Comparison of ENCODE assay signal across 8 cellular contexts in genomic region chr4:5710065-5710961, GRCh38. TPM values are rescaled to one million over a fixed set of nuclear protein-coding genes. Genes with fewer than 3 reads are reported as not detected.
A peak's percentile ranks its signal among the peaks of the same experiment; 100 is the strongest.
DNase-seq lines count a peak whose midpoint lies in the region; ATAC-seq and TF ChIP-seq lines count a peak whose summit lies in the region.

No MANE protein-coding gene starts in this region.

- no peak overlapping the region for H2AFZ ChIP-seq in Karpas-422 (ENCODE audit: low read length)

- H3K27me3 Mint-ChIP-seq in CD8-positive, alpha-beta memory T cell = peaks cover 32 to 42% of the 10 kb centered on the region in 2 donors
- no peaks in the 10 kb centered on the region for H3K27me3 Mint-ChIP-seq in type B pancreatic cell

- peaks cover 10 to 18% (median 17%) of the 10 kb centered on the region in 3 donors for H3K4me1 Mint-ChIP-seq in CD8-positive, alpha-beta memory T cell
- H3K4me1 Mint-ChIP-seq in type B pancreatic cell (ENCODE audit: unreplicated experiment) = peaks cover 32% of the 10 kb centered on the region

- H3K79me2 ChIP-seq in Karpas-422 (ENCODE audit: low read length) = no peaks in the 10 kb centered on the region

- H3K27me3 ChIP-seq in CD8-positive, alpha-beta memory T cell (ENCODE audit: insufficient read depth, low read length, poor library complexity, severe bottlenecking) = peaks cover 3% of the 10 kb centered on the region
- H3K27me3 ChIP-seq in Karpas-422 (ENCODE audit: low read length) = no peaks in the 10 kb centered on the region

- H3K9me2 ChIP-seq in Karpas-422 (replicated peaks; ENCODE audit: insufficient read depth, low read length) = no peaks in the 10 kb centered on the region

- TF ChIP-seq CTCF in type B pancreatic cell (conservative IDR thresholded peaks at IDR 0.05) = peak; percentile 73

- peak overlapping the region; percentile 71 to 82 (median 76) for H3K4me3 Mint-ChIP-seq in CD8-positive, alpha-beta memory T cell
- H3K4me3 Mint-ChIP-seq in type B pancreatic cell = peak overlapping the region; percentile 92

- H3K9ac ChIP-seq in Karpas-422 (ENCODE audit: low read length) = no peak overlapping the region

- POLR2A ChIA-PET in CD8-positive, alpha-beta memory T cell (lab: Charles Lee) = no interaction called here

- H3K4me1 ChIP-seq in CD8-positive, alpha-beta memory T cell (ENCODE audit: insufficient read depth, low read length) = no peaks in the 10 kb centered on the region
- peaks cover 8% of the 10 kb centered on the region; the same call in 1 of the 2 replicates for H3K4me1 ChIP-seq in Karpas-422 (ENCODE audit: low read length)

- no peaks in the 10 kb centered on the region for H3K36me3 ChIP-seq in CD8-positive, alpha-beta memory T cell (ENCODE audit: insufficient read depth, low read length)
- no peaks in the 10 kb centered on the region for H3K36me3 ChIP-seq in Karpas-422 (ENCODE audit: insufficient read depth, low read length)

- peak overlapping the region in 6 of 8 donors; percentile 2 to 93 (median 40) for H3K27ac Mint-ChIP-seq in CD8-positive, alpha-beta memory T cell
- peak overlapping the region; percentile 86 for H3K27ac Mint-ChIP-seq in type B pancreatic cell

- DNase-seq in CD8-positive, alpha-beta memory T cell = no peak
- DNase-seq in Karpas-422 = no peak
- DNase-seq in caudate nucleus (lab: John Stamatoyannopoulos, UW) = no peak
- no peak for DNase-seq in left lobe of liver (ENCODE audit: low spot score)
- no peak for DNase-seq in type B pancreatic cell (ENCODE audit: extremely low spot score, unreplicated experiment)
- DNase-seq in AML-193 (lab: John Stamatoyannopoulos, UW) = no peak
- no peak for DNase-seq in left colon
- no peak for DNase-seq in NCI-H1436 (lab: John Stamatoyannopoulos, UW)

- peaks cover 10 to 17% (median 14%) of the 10 kb centered on the region in 5 donors for H3K9me3 Mint-ChIP-seq in CD8-positive, alpha-beta memory T cell
- H3K9me3 Mint-ChIP-seq in type B pancreatic cell = peaks cover 5% of the 10 kb centered on the region

- H3K27ac ChIP-seq in CD8-positive, alpha-beta memory T cell (ENCODE audit: low read depth, low read length) = no peak overlapping the region
- no peak overlapping the region for H3K27ac ChIP-seq in Karpas-422 (ENCODE audit: low read length)
- H3K27ac ChIP-seq in caudate nucleus (ENCODE audit: low read depth, low read length) = peak overlapping the region; percentile 58

- no peak overlapping the region for H3K4me3 ChIP-seq in CD8-positive, alpha-beta memory T cell (ENCODE audit: low read length)
- H3K4me3 ChIP-seq in Karpas-422 (ENCODE audit: low read length) = peak overlapping the region; percentile 36; the same call in 1 of the 2 replicates

- no peaks in the 10 kb centered on the region for H3K36me3 Mint-ChIP-seq in CD8-positive, alpha-beta memory T cell
- H3K36me3 Mint-ChIP-seq in type B pancreatic cell = peaks cover 17% of the 10 kb centered on the region

- H3K4me2 ChIP-seq in Karpas-422 (ENCODE audit: low read depth, low read length, poor library complexity, severe bottlenecking) = peak overlapping the region; percentile 44

- no peaks in the 10 kb centered on the region for H4K20me1 ChIP-seq in Karpas-422 (ENCODE audit: insufficient read depth, low read depth, low read length)

- no peaks in the 10 kb centered on the region for H3K9me3 ChIP-seq in CD8-positive, alpha-beta memory T cell (ENCODE audit: low read length)
- peaks cover 2% of the 10 kb centered on the region; the same call in 1 of the 2 replicates for H3K9me3 ChIP-seq in Karpas-422 (ENCODE audit: low read length)

- CTCF ChIA-PET in CD8-positive, alpha-beta memory T cell (lab: Charles Lee) = no interaction called here

- intact Hi-C loops in left colon (cut with DNase I, micrococcal nuclease) = no loop called here

- ATAC-seq in left lobe of liver (peak; percentile 41), left colon (no peak)

RNA-seq across cellular contexts. Expression of gene EVC, which starts 0.7 kb away (rescaled TPM):
- 1 to 10 TPM; 1.6 to 2.3 TPM for total RNA-seq in CD8-positive, alpha-beta memory T cell
- polyA plus RNA-seq in CD8-positive, alpha-beta memory T cell = 0.02 TPM
- not detected in 2 replicates for total RNA-seq in Karpas-422 (2014; rRNA removed; shearing (Covaris generic); ENCODE audit: low replicate concordance)
- total RNA-seq in left lobe of liver (11.0 TPM), type B pancreatic cell (ENCODE audit: low replicate concordance) (14.5 and 29.2 TPM in 2 replicates), left colon (1 to 10 TPM; 2.2 to 5.1 TPM)

RNA-seq across cellular contexts. Expression of gene EVC2, which starts 2.0 kb away (rescaled TPM):
- total RNA-seq in CD8-positive, alpha-beta memory T cell = under 1 TPM; 0.84 to 0.92 TPM
- 1.3 TPM for polyA plus RNA-seq in CD8-positive, alpha-beta memory T cell
- total RNA-seq in Karpas-422 (2014; rRNA removed; shearing (Covaris generic); ENCODE audit: low replicate concordance) = 0.15 and 0.36 TPM in 2 replicates
- total RNA-seq in left lobe of liver = 0.75 TPM
- 3.5 and 4.5 TPM in 2 replicates for total RNA-seq in type B pancreatic cell (ENCODE audit: low replicate concordance)
- 1 to 10 TPM in 1 of 2 donors, under 1 TPM in 1; 0.82 to 1.4 TPM for total RNA-seq in left colon
